ENCODE assay signal across 12 cellular contexts in genomic region chr14:93980464-93981201, GRCh38. TPM values are rescaled to one million over a fixed set of nuclear protein-coding genes. Genes with fewer than 3 reads are reported as not detected.
DNase-seq lines count a peak whose midpoint lies in the region; ATAC-seq and TF ChIP-seq lines count a peak whose summit lies in the region.
"Had no signal": no experiment of that assay in that cellular context is flagged by ENCODE, and none has a peak within 500 bp of the region (broad histone marks: within the 10 kb centered on the region; RNA-seq: fewer than 3 reads in every experiment).

No MANE protein-coding gene starts in this region.

- peaks cover 37% of the 10 kb centered on the region for H3K9me3 Mint-ChIP-seq in activated naive CD8-positive, alpha-beta T cell treated with anti-CD3 and anti-CD28 coated beads for 36 hours
- H3K9me3 Mint-ChIP-seq in endothelial cell (ENCODE audit: unreplicated experiment) = no peaks in the 10 kb centered on the region

- ATAC-seq in IMR-90 (ENCODE audit: low read depth) (peak; percentile 45), heart left ventricle (peak; percentile 66 to 76 (median 70)), GM18873 (IDR thresholded peaks at IDR 0.05; ENCODE audit: low FRiP score, unreplicated experiment) (no peak)
- ATAC-seq: foreskin keratinocyte had no signal

- H4K5ac ChIP-seq in IMR-90 (ENCODE audit: low read depth, low read length) = peak overlapping the region; percentile 11; the same call in 1 of the 2 replicates

- peak overlapping the region; percentile 90 for H3K27ac Mint-ChIP-seq in activated naive CD8-positive, alpha-beta T cell treated with anti-CD3 and anti-CD28 coated beads for 36 hours
- no peak overlapping the region for H3K27ac Mint-ChIP-seq in endothelial cell (ENCODE audit: unreplicated experiment)

- peak overlapping the region; percentile 48; the same call in 1 of the 2 replicates for H2AK5ac ChIP-seq in IMR-90 (ENCODE audit: low read depth, low read length)

- POLR2A ChIA-PET in IMR-90 (lab: Charles Lee; ENCODE audit: unreplicated experiment) = no interaction called here

- H3K9ac ChIP-seq in IMR-90 (ENCODE audit: low read depth, low read length) = no peak overlapping the region

- peak overlapping the region; percentile 52 for H2AFZ ChIP-seq in IMR-90 (replicated peaks; ENCODE audit: low read length, poor library complexity)

- H3K27me3 ChIP-seq in IMR-90 (ENCODE audit: control insufficient read depth, insufficient read depth, low read length) (no peaks in the 10 kb centered on the region), heart left ventricle (no peaks in the 10 kb centered on the region), WERI-Rb-1 (ENCODE audit: insufficient read depth, low read depth, severe bottlenecking) (peaks cover 10% of the 10 kb centered on the region)

- 32% methylated on average over 3 of the region's 11 CpGs; no CpG with 5 or more reads in 1 of the 2 experiments for WGBS in IMR-90 (ENCODE audit: extremely low coverage in 2 of 2, insufficient read length in 1 of 2), 2 experiments
- 33 to 42% (median 38%) methylated on average over 10 to 11 of the region's 11 CpGs for WGBS in heart left ventricle, 4 donors

- H3K4ac ChIP-seq in IMR-90 (ENCODE audit: low read depth, low read length) = peak overlapping the region; percentile 67

- dilution Hi-C loops in IMR-90 (cut with HindIII; ENCODE audit: low sequenced_read_pairs, unreplicated experiment) = no loop called here

- H3K36me3 ChIP-seq in IMR-90 (ENCODE audit: control insufficient read depth, insufficient read depth, low read length) (no peaks in the 10 kb centered on the region), heart left ventricle (no peaks in the 10 kb centered on the region), WERI-Rb-1 (no peaks in the 10 kb centered on the region)

- no peak overlapping the region for H3K56ac ChIP-seq in IMR-90 (ENCODE audit: extremely low read depth, insufficient read depth, low read length)

- peak overlapping the region; percentile 57 for H2BK20ac ChIP-seq in IMR-90 (ENCODE audit: low read depth, low read length)

- peak overlapping the region; percentile 19 for H2BK5ac ChIP-seq in IMR-90 (ENCODE audit: low read depth, low read length, poor library complexity, severe bottlenecking)

- in situ Hi-C loops in IMR-90 (cut with MboI; ENCODE audit: low sequenced_read_pairs) = no loop called here

- H2BK15ac ChIP-seq in IMR-90 (ENCODE audit: low read depth, low read length) = 0 out of 3 replicates have a peak overlapping the region, but pooled peaks have one; percentile 3

- TF ChIP-seq CTCF in IMR-90 (conservative IDR thresholded peaks at IDR 0.05; ENCODE audit: low read depth, low read length) (no peak), heart left ventricle (IDR thresholded peaks at IDR 0.05) (no peak), endothelial cell (IDR thresholded peaks at IDR 0.05; ENCODE audit: unreplicated experiment) (no peak), WERI-Rb-1 (IDR thresholded peaks at IDR 0.05; ENCODE audit: low read depth, low read length) (no peak)

- TF ChIP-seq POLR2A in IMR-90 (IDR thresholded peaks at IDR 0.05; ENCODE audit: low read depth, low read length) = no peak
- peak in 1 of 2 donors; percentile 14 for TF ChIP-seq POLR2A in heart left ventricle (IDR thresholded peaks at IDR 0.05)

- BruUV-seq in IMR-90 (replicated peaks; lab: Mats Ljungman, UMichigan) = no TSS peak

- peak overlapping the region; percentile 39; the same call in 1 of the 2 replicates for H2BK120ac ChIP-seq in IMR-90 (ENCODE audit: low read depth, low read length)

- H3K4me2 ChIP-seq in IMR-90 (ENCODE audit: low read depth, low read length) = peak overlapping the region; percentile 31

- H4K8ac ChIP-seq in IMR-90 (ENCODE audit: low read depth in 2 of 2, low read length in 2 of 2) = peak overlapping the region in 1 of 2 experiments; percentile 37; a peak in 2 of 4 replicates

- H3K4me3 ChIP-seq in IMR-90 (ENCODE audit: insufficient read depth, low read depth, low read length) (no peak overlapping the region), heart left ventricle (no peak overlapping the region), WERI-Rb-1 (ENCODE audit: low read depth, low read length) (no peak overlapping the region)

- peak overlapping the region; percentile 21; the same call in 1 of the 2 replicates for H3K18ac ChIP-seq in IMR-90 (ENCODE audit: low read depth, low read length)

- intact Hi-C loops in IMR-90 (cut with micrococcal nuclease) = no loop called here
- intact Hi-C loops in heart left ventricle (cut with DNase I) = no loop called here

- no peak overlapping the region for H3K4me3 Mint-ChIP-seq in activated naive CD8-positive, alpha-beta T cell treated with anti-CD3 and anti-CD28 coated beads for 36 hours
- H3K4me3 Mint-ChIP-seq in endothelial cell (ENCODE audit: unreplicated experiment) = no peak overlapping the region

- H3K4me1 ChIP-seq in IMR-90 (ENCODE audit: control insufficient read depth, insufficient read depth, low read length) (peaks cover 32% of the 10 kb centered on the region), heart left ventricle (peaks cover 0 to 81% (median 37%) of the 10 kb centered on the region in 12 donors)
- H3K4me1 ChIP-seq: foreskin keratinocyte had no signal

- peak overlapping the region; percentile 52; the same call in 1 of the 2 replicates for H3K14ac ChIP-seq in IMR-90 (replicated peaks; ENCODE audit: low read depth, low read length)

- peaks cover 40% of the 10 kb centered on the region for H3K36me3 Mint-ChIP-seq in activated naive CD8-positive, alpha-beta T cell treated with anti-CD3 and anti-CD28 coated beads for 36 hours
- no peaks in the 10 kb centered on the region for H3K36me3 Mint-ChIP-seq in endothelial cell (ENCODE audit: low read depth, unreplicated experiment)

- H3K27me3 Mint-ChIP-seq in activated naive CD8-positive, alpha-beta T cell treated with anti-CD3 and anti-CD28 coated beads for 36 hours = no peaks in the 10 kb centered on the region
- no peaks in the 10 kb centered on the region for H3K27me3 Mint-ChIP-seq in endothelial cell (ENCODE audit: unreplicated experiment)

- H3K27ac ChIP-seq in IMR-90 (ENCODE audit: insufficient read depth, low read length) (no peak overlapping the region), heart left ventricle (peak overlapping the region; percentile 82 to 97 (median 90)), WERI-Rb-1 (no peak overlapping the region)
- H3K27ac ChIP-seq: foreskin keratinocyte had no signal

- H3K9me3 ChIP-seq in IMR-90 (ENCODE audit: control insufficient read depth, insufficient read depth, low read length) (peaks cover 2% of the 10 kb centered on the region; the same call in 1 of the 2 replicates), heart left ventricle (no peaks in the 10 kb centered on the region), WERI-Rb-1 (ENCODE audit: severe bottlenecking) (no peaks in the 10 kb centered on the region)
- H3K9me3 ChIP-seq: Caco-2 had no signal

- H3K23ac ChIP-seq in IMR-90 (ENCODE audit: low read depth, low read length) = no peak overlapping the region

- H2AK9ac ChIP-seq in IMR-90 (replicated peaks; ENCODE audit: low read depth, low read length, poor library complexity) = peak overlapping the region; percentile 79

- H4K20me1 ChIP-seq in IMR-90 (ENCODE audit: insufficient read depth, low read length) = no peaks in the 10 kb centered on the region

- CTCF ChIA-PET in IMR-90 (lab: Yijun Ruan, JAX) = no interaction called here

- DNase-seq in IMR-90 (peak; percentile 74), heart left ventricle (peak; percentile 85 to 92 (median 89)), smooth muscle cell of the brain vasculature (ENCODE audit: low read depth, low spot score) (peak; percentile 39), endothelial cell (ENCODE audit: low spot score) (no peak), WERI-Rb-1 (no peak)
- DNase-seq in activated naive CD8-positive, alpha-beta T cell treated with anti-CD3 and anti-CD28 coated beads for 36 hours = no peak
- DNase-seq: activated CD4-positive, CD25-positive, alpha-beta regulatory T cell; amniotic stem cell; Caco-2; foreskin keratinocyte had no signal

- H3K9me1 ChIP-seq in IMR-90 (ENCODE audit: insufficient read depth, low read length) = peaks cover 34% of the 10 kb centered on the region

- TF ChIP-seq RAD21 in IMR-90 (IDR thresholded peaks at IDR 0.05; ENCODE audit: low read length) = no peak

- peaks cover 62% of the 10 kb centered on the region for H3K4me1 Mint-ChIP-seq in activated naive CD8-positive, alpha-beta T cell treated with anti-CD3 and anti-CD28 coated beads for 36 hours
- H3K4me1 Mint-ChIP-seq in endothelial cell (ENCODE audit: unreplicated experiment) = peaks cover 17% of the 10 kb centered on the region

- peak overlapping the region; percentile 63; the same call in 1 of the 2 replicates for H4K91ac ChIP-seq in IMR-90 (ENCODE audit: insufficient read depth, low read depth, low read length)

- H3K79me1 ChIP-seq in IMR-90 (ENCODE audit: low read depth in 1 of 2, low read length in 2 of 2) = no peaks in the 10 kb centered on the region

RNA-seq across cellular contexts. Expression of gene ASB2, which starts 4.3 kb away (rescaled TPM):
- total RNA-seq in IMR-90 (2012; rRNA removed) (0.54 and 0.83 TPM in 2 replicates), heart left ventricle (100 to 1,000 TPM in 8 of 9 donors, 10 to 100 TPM in 1; 95.8 to 411 (median 166) TPM), endothelial cell (ENCODE audit: unreplicated experiment) (not detected)
- polyA plus RNA-seq in IMR-90 (2012; rRNA removed) (0.77 and 0.98 TPM in 2 replicates), heart left ventricle (100 to 1,000 TPM in 1 of 2 donors, 10 to 100 TPM in 1; 22.4 to 289 TPM)
- polyA plus RNA-seq in IMR-90 (2012; cell fraction: cytosol; rRNA removed) = 0.42 and 0.78 TPM in 2 replicates
- polyA plus RNA-seq in IMR-90 (2012; cell fraction: nucleus; rRNA removed; ENCODE audit: low replicate concordance) = 1.3 and 3.4 TPM in 2 replicates
- 10 to 100 TPM; 26.4 to 29.1 TPM for total RNA-seq in activated naive CD8-positive, alpha-beta T cell treated with anti-CD3 and anti-CD28 coated beads for 36 hours
- total RNA-seq: Caco-2, foreskin keratinocyte, lung microvascular endothelial cell had no signal

RNA-seq across cellular contexts. Expression of gene CCDC197, which starts 16.5 kb away (rescaled TPM):
- total RNA-seq in IMR-90 (2012; rRNA removed) (not detected in 2 replicates), heart left ventricle (1 to 10 TPM in 3 of 9 donors, under 1 TPM in 3, not detected in 3; 0.26 to 1.4 (median 0.95) TPM), endothelial cell (ENCODE audit: unreplicated experiment) (not detected)
- polyA plus RNA-seq in IMR-90 (2012; rRNA removed) (not detected in 2 replicates), heart left ventricle (under 1 TPM in 1 of 2 donors, not detected in 1; 0.23 TPM)
- polyA plus RNA-seq in IMR-90 (2012; cell fraction: cytosol; rRNA removed) = not detected in 2 replicates
- polyA plus RNA-seq in IMR-90 (2012; cell fraction: nucleus; rRNA removed; ENCODE audit: low replicate concordance) = not detected in 2 replicates
- not detected for total RNA-seq in activated naive CD8-positive, alpha-beta T cell treated with anti-CD3 and anti-CD28 coated beads for 36 hours
- total RNA-seq: Caco-2, foreskin keratinocyte, lung microvascular endothelial cell had no signal
- polyA plus RNA-seq: foreskin keratinocyte had no signal

RNA-seq across cellular contexts. Expression of gene OTUB2, which starts 45.5 kb away (rescaled TPM):
- total RNA-seq in IMR-90 (2012; rRNA removed) (2.2 and 2.5 TPM in 2 replicates), heart left ventricle (under 1 TPM; 0.09 to 0.60 (median 0.38) TPM), endothelial cell (ENCODE audit: unreplicated experiment) (2.3 TPM)
- polyA plus RNA-seq in IMR-90 (2012; rRNA removed) (1.0 and 1.1 TPM in 2 replicates), heart left ventricle (under 1 TPM; 0.19 to 0.50 TPM)
- 0.50 and 0.87 TPM in 2 replicates for polyA plus RNA-seq in IMR-90 (2012; cell fraction: cytosol; rRNA removed)
- polyA plus RNA-seq in IMR-90 (2012; cell fraction: nucleus; rRNA removed; ENCODE audit: low replicate concordance) = 0.95 and 1.3 TPM in 2 replicates
- under 1 TPM; 0.31 to 0.48 TPM for total RNA-seq in activated naive CD8-positive, alpha-beta T cell treated with anti-CD3 and anti-CD28 coated beads for 36 hours

RNA-seq across cellular contexts. Expression of gene FAM181A, which starts 53.5 kb away (rescaled TPM):
- not detected in 2 replicates for total RNA-seq in IMR-90 (2012; rRNA removed)
- polyA plus RNA-seq in IMR-90 (2012; rRNA removed) = not detected in 2 replicates
- not detected in 2 replicates for polyA plus RNA-seq in IMR-90 (2012; cell fraction: cytosol; rRNA removed)
- polyA plus RNA-seq in IMR-90 (2012; cell fraction: nucleus; rRNA removed; ENCODE audit: low replicate concordance) = not detected in 2 replicates
- total RNA-seq in activated naive CD8-positive, alpha-beta T cell treated with anti-CD3 and anti-CD28 coated beads for 36 hours = not detected
- total RNA-seq in heart left ventricle = not detected
- not detected for polyA plus RNA-seq in heart left ventricle
- total RNA-seq in endothelial cell (ENCODE audit: unreplicated experiment) = not detected
- total RNA-seq: Caco-2, foreskin keratinocyte, lung microvascular endothelial cell had no signal
- polyA plus RNA-seq: foreskin keratinocyte had no signal

Comparison
In these comparisons a context has a peak if more than half of its experiments do, and no peak if none do; other contexts are left out.
1. DNase-seq: peak in IMR-90 (single experiment), heart left ventricle (5 of 5) and smooth muscle cell of the brain vasculature (single experiment); none in activated naive CD8-positive, alpha-beta T cell treated with anti-CD3 and anti-CD28 coated beads for 36 hours (single experiment), endothelial cell (single experiment) and WERI-Rb-1 (single experiment).
2. H3K27ac ChIP-seq: peak in heart left ventricle (12 of 12); none in IMR-90 (single experiment) and WERI-Rb-1 (single experiment).
3. RNA of gene ASB2, which starts 4.3 kb away (total RNA-seq): 95.8 to 411 TPM in heart left ventricle and 26.4 to 29.1 TPM in activated naive CD8-positive, alpha-beta T cell treated with anti-CD3 and anti-CD28 coated beads for 36 hours; 0.54 to 0.83 TPM in IMR-90 and not detected in endothelial cell (single experiment); every median in the first group is over 10 times any median in the second.